In genomic region chr12:116431677-116432300, GRCh38 we compare ENCODE assay signal across 15 cellular contexts.
"Had no signal": no experiment of that assay in that cellular context is flagged by ENCODE, and none has a peak within 500 bp of the region (broad histone marks: within the 10 kb centered on the region; RNA-seq: fewer than 3 reads in every experiment).

No MANE protein-coding gene starts in this region.

- H3K9me3 Mint-ChIP-seq: activated T-cell treated with anti-CD3 and anti-CD28 coated beads, Interleukin-2, amount 50 U/mL, for 4 hours had no signal

- H3K9me3 ChIP-seq: esophagus squamous epithelium, stomach, thoracic aorta, vagina had no signal

- H3K27me3 ChIP-seq: cardiac muscle cell, esophagus squamous epithelium, stomach, vagina had no signal

- DNase-seq: activated CD4-positive, alpha-beta T cell treated with anti-CD3 and anti-CD28 coated beads for 1 hour; activated CD4-positive, alpha-beta T cell treated with anti-CD3 and anti-CD28 coated beads, Interleukin-2, amount 50 U/mL, for 4 hours; activated effector memory CD4-positive, alpha-beta T cell treated with Interleukin-2 at 50 U/mL for 16 hours; activated naive CD4-positive, alpha-beta T cell treated with anti-CD3 and anti-CD28 coated beads, Interleukin-2, amount 50 U/mL, for 16 hours; activated T-cell treated with anti-CD3 and anti-CD28 coated beads, Interleukin-2, amount 50 U/mL, for 4 hours; esophagus squamous epithelium; glutamatergic neuron; midbrain; stimulated activated CD4-positive, alpha-beta T cell treated with anti-CD3 and anti-CD28 coated beads, Interleukin-12 subunit alpha, Interleukin-12 subunit beta, amount 100 ng/mL, for 4 hours; stimulated activated CD4-positive, alpha-beta T cell treated with anti-CD3 and anti-CD28 coated beads, Interleukin-2, amount 100 ng/mL, for 24 hours; stomach had no signal

- H3K27ac ChIP-seq: cardiac muscle cell, esophagus squamous epithelium, thoracic aorta, vagina, VCaP had no signal

- H3K4me3 ChIP-seq: cardiac muscle cell, esophagus squamous epithelium, stomach, thoracic aorta, vagina had no signal

- H3K36me3 ChIP-seq: cardiac muscle cell, esophagus squamous epithelium, stomach, thoracic aorta, vagina had no signal

- ATAC-seq: activated T-cell treated with anti-CD3 and anti-CD28 coated beads, Interleukin-2, amount 50 U/mL, for 4 hours had no signal

- H3K4me3 Mint-ChIP-seq: activated T-cell treated with anti-CD3 and anti-CD28 coated beads, Interleukin-2, amount 50 U/mL, for 4 hours had no signal
